In genomic region chr19:1863308-1863637, GRCh38 we compare ENCODE assay signal across 8 cellular contexts. TPM values are rescaled to one million over a fixed set of nuclear protein-coding genes. Genes with fewer than 3 reads are reported as not detected.
DNase-seq lines count a peak whose midpoint lies in the region; ATAC-seq, FAIRE-seq and TF ChIP-seq lines count a peak whose summit lies in the region.

TSS of gene KLF16 (minus strand) at chr19:1863579. CDS start at chr19:1863497, 82 bp downstream.

- DNase-seq in natural killer cell, result no peak
- DNase-seq in T1000 (lab: John Stamatoyannopoulos, UW), result no peak
- DNase-seq in GF-D8 (lab: John Stamatoyannopoulos, UW), result no peak
- DNase-seq in RCC 7860 (ENCODE audit: low spot score), result no peak

- H3K9me3 ChIP-seq in duodenal mucosa (ENCODE audit: control insufficient read depth in 1 of 2, low read length in 2 of 2), result no peaks in the 10 kb centered on the region

- H3K27me3 ChIP-seq in KMS-11 (ENCODE audit: insufficient read depth, low read depth) (no peaks in the 10 kb centered on the region), duodenal mucosa (ENCODE audit: control insufficient read depth in 1 of 2, insufficient read depth in 2 of 2, low read length in 2 of 2) (no peaks in the 10 kb centered on the region)

- ATAC-seq in natural killer cell (no peak), GM18873 (IDR thresholded peaks at IDR 0.05; ENCODE audit: low FRiP score, unreplicated experiment) (no peak)

- H3K27ac Mint-ChIP-seq in natural killer cell, result peak within 1 kb of the TSS; percentile 92

- peak within 1 kb of the TSS; percentile 99 for H3K4me2 ChIP-seq in KMS-11

- peak within 1 kb of the TSS; percentile 86 for H3K4me3 ChIP-seq in GM12875 (ENCODE audit: low read depth, low read length)
- no peak within 1 kb of the TSS for H3K4me3 ChIP-seq in KMS-11 (IDR thresholded peaks at IDR 0.05; ENCODE audit: insufficient read depth, low read depth, low read length)
- peak within 1 kb of the TSS; percentile 75 to 81 for H3K4me3 ChIP-seq in duodenal mucosa (ENCODE audit: low read depth in 1 of 2, low read length in 2 of 2)

- no peak for TF ChIP-seq CTCF in GM12875 (IDR thresholded peaks at IDR 0.05; ENCODE audit: borderline replicate concordance, insufficient read depth, low read depth, low read length)
- no peak for TF ChIP-seq CTCF in KMS-11 (conservative IDR thresholded peaks at IDR 0.05; ENCODE audit: low read depth, low read length)
- TF ChIP-seq CTCF in natural killer cell (IDR thresholded peaks at IDR 0.05), result no peak

- no peaks in the 10 kb centered on the region for H3K36me3 Mint-ChIP-seq in natural killer cell

- no peaks in the 10 kb centered on the region for H3K27me3 Mint-ChIP-seq in natural killer cell (ENCODE audit: low read depth in 2 of 2)

- intact Hi-C loops in natural killer cell (cut with micrococcal nuclease), result loop anchor here (5.0 kb wide), 1 partner anchor 34 kb away; no protein-coding TSS in a partner anchor

- H3K9me3 Mint-ChIP-seq in natural killer cell, result no peaks in the 10 kb centered on the region

- H3K9ac ChIP-seq in KMS-11 (peak within 1 kb of the TSS; percentile 98), duodenal mucosa (ENCODE audit: low read depth in 1 of 2, low read length in 2 of 2) (peak within 1 kb of the TSS; percentile 81 to 84)

- H2AFZ ChIP-seq in KMS-11 (ENCODE audit: low read depth), result peak within 1 kb of the TSS; percentile 34; the same call in 1 of the 2 replicates

- H3K27ac ChIP-seq in KMS-11 (peak within 1 kb of the TSS; percentile 94), duodenal mucosa (ENCODE audit: low read depth, low read length) (peak within 1 kb of the TSS; percentile 87)

- no peak for FAIRE-seq in RCC 7860 (lab: Jason Lieb, UNC)

- H3K79me2 ChIP-seq in KMS-11 (ENCODE audit: insufficient read depth, low read depth), result peaks cover 40% of the 10 kb centered on the region

- peak within 1 kb of the TSS; percentile 98 for H3K4me3 Mint-ChIP-seq in natural killer cell

- peaks cover 15 to 51% of the 10 kb centered on the region in 2 donors for H3K4me1 Mint-ChIP-seq in natural killer cell

- no peaks in the 10 kb centered on the region for H3K4me1 ChIP-seq in KMS-11 (ENCODE audit: low read depth, poor library complexity, severe bottlenecking)
- peaks cover 36 to 40% of the 10 kb centered on the region in 2 donors for H3K4me1 ChIP-seq in duodenal mucosa (ENCODE audit: control insufficient read depth in 1 of 2, insufficient read depth in 2 of 2, low read length in 2 of 2)

- no peaks in the 10 kb centered on the region for H4K20me1 ChIP-seq in KMS-11 (ENCODE audit: insufficient read depth)

- H3K36me3 ChIP-seq in KMS-11 (ENCODE audit: insufficient read depth) (no peaks in the 10 kb centered on the region), duodenal mucosa (ENCODE audit: control insufficient read depth in 1 of 2, insufficient read depth in 2 of 2, low read length in 2 of 2) (no peaks in the 10 kb centered on the region)

RNA-seq across cellular contexts. Expression of gene KLF16, which starts in this region (rescaled TPM):
- total RNA-seq in natural killer cell, result 10 to 100 TPM; 29.1 to 38.4 (median 34.8) TPM
